8 cellular contexts compared by ENCODE assay signal in genomic region chr16:31458835-31459721, GRCh38. TPM values are rescaled to one million over a fixed set of nuclear protein-coding genes. Genes with fewer than 3 reads are reported as not detected.
DNase-seq lines count a peak whose midpoint lies in the region; ATAC-seq and TF ChIP-seq lines count a peak whose summit lies in the region.

Gene ARMC5 (plus strand): TSS chr16:31459501. CDS start chr16:31459525, 24 bp downstream.

- H3K9me3 ChIP-seq in osteoblast (ENCODE audit: low read depth, low read length) (no peaks in the 10 kb centered on the region), thymus (ENCODE audit: control insufficient read depth) (no peaks in the 10 kb centered on the region)

- H3K4me1 ChIP-seq in osteoblast (ENCODE audit: insufficient read depth, low read length) (peaks cover 40% of the 10 kb centered on the region), thymus (ENCODE audit: control insufficient read depth, insufficient read depth, low read length) (peaks cover 24% of the 10 kb centered on the region)

- peak; percentile 77 for ATAC-seq in HG02610 (IDR thresholded peaks at IDR 0.05; ENCODE audit: unreplicated experiment)
- peak; percentile 84 for ATAC-seq in SK-N-SH treated with all-trans-retinoic acid at 6 μM for 48 hours
- ATAC-seq in activated naive CD4-positive, alpha-beta T cell treated with anti-CD3 and anti-CD28 coated beads, Interleukin-2, amount 50 U/mL, for 72 hours: peak; percentile 82 to 84

- H3K4me2 ChIP-seq in osteoblast (ENCODE audit: insufficient read depth, low read length): peak within 1 kb of the TSS; percentile 93

- H3K36me3 Mint-ChIP-seq in activated naive CD4-positive, alpha-beta T cell treated with anti-CD3 and anti-CD28 coated beads, Interleukin-2, amount 50 U/mL, for 72 hours: peaks cover 12 to 15% of the 10 kb centered on the region in 2 donors

- peak within 1 kb of the TSS; percentile 93 for H2AFZ ChIP-seq in osteoblast (ENCODE audit: low read length)

- H3K27me3 ChIP-seq in osteoblast (ENCODE audit: insufficient read depth, low read length) (no peaks in the 10 kb centered on the region), thymus (ENCODE audit: control insufficient read depth, insufficient read depth) (no peaks in the 10 kb centered on the region)

- TF ChIP-seq POLR2A in GM10847 (IDR thresholded peaks at IDR 0.05; ENCODE audit: extremely low read depth, insufficient read length): peak; percentile 75

- H3K79me2 ChIP-seq in osteoblast (ENCODE audit: insufficient read depth, low read length): peaks cover 45% of the 10 kb centered on the region

- H3K36me3 ChIP-seq in osteoblast (ENCODE audit: insufficient read depth, low read length) (peaks cover 15% of the 10 kb centered on the region), thymus (ENCODE audit: control insufficient read depth, insufficient read depth) (peaks cover 17% of the 10 kb centered on the region)

- H3K27ac Mint-ChIP-seq in activated naive CD4-positive, alpha-beta T cell treated with anti-CD3 and anti-CD28 coated beads, Interleukin-2, amount 50 U/mL, for 72 hours: peak within 1 kb of the TSS; percentile 92 to 98

- DNase-seq in NCI-H1092 (lab: John Stamatoyannopoulos, UW) (peak; percentile 96), glomerular endothelial cell (ENCODE audit: extremely low read depth, low read depth, low spot score) (peak; percentile 81), osteoblast (ENCODE audit: insufficient read length, low spot score, missing footprints) (peak; percentile 97)
- DNase-seq in activated naive CD4-positive, alpha-beta T cell treated with anti-CD3 and anti-CD28 coated beads, Interleukin-2, amount 50 U/mL, for 72 hours (ENCODE audit: low spot score in 2 of 2): peak; percentile 91 to 97

- H3K4me3 ChIP-seq in osteoblast (ENCODE audit: insufficient read depth, low read length) (peak within 1 kb of the TSS; percentile 76), thymus (ENCODE audit: low read length) (peak within 1 kb of the TSS; percentile 79)

- H3K27ac ChIP-seq in osteoblast (ENCODE audit: low read depth, low read length) (peak within 1 kb of the TSS; percentile 99), thymus (ENCODE audit: low read depth) (peak within 1 kb of the TSS; percentile 100)

- H3K9me3 Mint-ChIP-seq in activated naive CD4-positive, alpha-beta T cell treated with anti-CD3 and anti-CD28 coated beads, Interleukin-2, amount 50 U/mL, for 72 hours: no peaks in the 10 kb centered on the region

- WGBS in thymus: under 1% methylated on average over 98 of the region's 98 CpGs

- peak; percentile 52 for TF ChIP-seq CTCF in osteoblast (IDR thresholded peaks at IDR 0.05; ENCODE audit: extremely low read depth, low read depth, low read length)

- peaks cover 30% of the 10 kb centered on the region for H4K20me1 ChIP-seq in osteoblast (ENCODE audit: insufficient read depth, low read length)

TF ChIP-seq in SK-N-SH treated with all-trans-retinoic acid at 6 μM for 48 hours, 23 proteins besides CTCF, POLR2A, EP300 and RAD21:
- 0 out of 2 replicates have a peak, but pooled peaks have one; percentile 22 for TF ChIP-seq POU6F1 (CRISPR knock-in tag; IDR thresholded peaks at IDR 0.05; ENCODE audit: borderline replicate concordance, low read depth)
- no peak for TF ChIP-seq PATZ1 (CRISPR knock-in tag; IDR thresholded peaks at IDR 0.05; ENCODE audit: borderline replicate concordance)
- TF ChIP-seq TSHZ2 (CRISPR knock-in tag; IDR thresholded peaks at IDR 0.05): 0 out of 2 replicates have a peak, but pooled peaks have one; percentile 30
- TF ChIP-seq ZFP3 (CRISPR knock-in tag; IDR thresholded peaks at IDR 0.05): peak; percentile 73; the same call in 1 of the 2 replicates

RNA-seq across cellular contexts. Expression of gene ARMC5, which starts in this region (rescaled TPM):
- 1 to 10 TPM; 8.6 to 9.2 TPM for total RNA-seq in activated naive CD4-positive, alpha-beta T cell treated with anti-CD3 and anti-CD28 coated beads, Interleukin-2, amount 50 U/mL, for 72 hours
- 20.1 and 21.4 TPM in 2 replicates for total RNA-seq in glomerular endothelial cell
- total RNA-seq in osteoblast: 10.6 and 12.7 TPM in 2 replicates
- polyA plus RNA-seq in thymus: 19.7 TPM

Comparison
In these comparisons a context has a peak if more than half of its experiments do, and no peak if none do; other contexts are left out.
1. Peak in every context shown above with its lines: DNase-seq, ATAC-seq, H3K4me3 ChIP-seq and H3K27ac ChIP-seq.